Comparison of ENCODE assay signal across 9 cellular contexts in the genomic region with DNA sequence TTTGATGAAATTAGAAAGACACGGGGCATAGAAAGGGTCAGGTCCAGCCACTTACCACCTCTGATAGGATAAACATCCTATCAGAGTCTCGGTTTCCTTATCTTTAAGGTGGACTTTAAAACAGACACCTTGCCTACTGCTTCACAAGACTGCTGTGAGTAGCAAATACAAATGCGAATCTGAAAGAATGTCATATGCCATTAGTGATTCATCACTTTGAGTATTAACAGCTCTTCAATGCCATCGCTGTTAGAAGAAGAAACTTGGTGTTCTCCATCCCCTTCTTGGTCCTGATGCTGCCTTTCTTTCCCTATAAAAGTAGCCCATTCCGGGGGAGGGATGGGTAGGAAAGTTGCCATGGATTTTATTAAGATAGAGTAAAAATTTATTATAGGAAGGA.
"Had no signal": no experiment of that assay in that cellular context is flagged by ENCODE, and none has a peak within 500 bp of the region (broad histone marks: within the 10 kb centered on the region; RNA-seq: fewer than 3 reads in every experiment).

No MANE protein-coding gene starts in this region.

- H3K9ac ChIP-seq: GM23248 had no signal

- H3K4me3 ChIP-seq: GM23248, GM23338, HAP-1 had no signal

- H3K27ac Mint-ChIP-seq: HFFc6 had no signal

- H3K4me2 ChIP-seq: GM23338 had no signal

- H3K36me3 ChIP-seq: HAP-1 had no signal

- H3K27ac ChIP-seq: GM23248 had no signal

- H2AFZ ChIP-seq: GM23248, GM23338 had no signal

- H3K4me3 Mint-ChIP-seq: GM23338, H9, HFFc6 had no signal

- H3K4me1 ChIP-seq: HAP-1 had no signal

- ATAC-seq: GM23338, HCT116 had no signal

- H3K9me3 Mint-ChIP-seq: GM23338, H9, HFFc6 had no signal

- H3K9me3 ChIP-seq: HAP-1 had no signal

- DNase-seq: GM23248, GOT3, H7, H9, HCEC 1CT, HFFc6 had no signal
